Comparison of ENCODE assay signal across 23 cellular contexts in genomic region chr12:13028825-13029570, GRCh38.
"Had no signal": no experiment of that assay in that cellular context is flagged by ENCODE, and none has a peak within 500 bp of the region (broad histone marks: within the 10 kb centered on the region; RNA-seq: fewer than 3 reads in every experiment).

No MANE protein-coding gene starts in this region.

- H3K36me3 ChIP-seq: esophagus muscularis mucosa, left lung, neutrophil, ovary, right atrium auricular region, tibial artery had no signal

- H3K4me1 ChIP-seq: left lung, psoas muscle had no signal

- H3K9me3 ChIP-seq: esophagus muscularis mucosa, left lung, neutrophil, ovary, psoas muscle, right atrium auricular region, tibial artery had no signal

- H3K27me3 ChIP-seq: esophagus muscularis mucosa, left lung, neutrophil, ovary, right atrium auricular region, tibial artery had no signal

- H3K27ac ChIP-seq: esophagus muscularis mucosa, left lung, neutrophil, ovary, psoas muscle, right atrium auricular region, tibial artery had no signal

- ATAC-seq: activated T-cell treated with anti-CD3 and anti-CD28 coated beads, Interleukin-2, amount 50 U/mL, for 4 hours; left lung; natural killer cell had no signal

- H3K4me3 ChIP-seq: esophagus muscularis mucosa, left lung, lung, ovary, psoas muscle, right atrium auricular region, tibial artery had no signal

- DNase-seq: activated CD4-positive, alpha-beta T cell treated with anti-CD3 and anti-CD28 coated beads for 4 hours; activated CD4-positive, alpha-beta T cell treated with anti-CD3 and anti-CD28 coated beads, Interleukin-2, amount 50 U/mL, for 48 hours; activated CD4-positive, CD25-positive, alpha-beta regulatory T cell; activated CD8-positive, alpha-beta memory T cell treated with anti-CD3 and anti-CD28 coated beads, Interleukin-2, amount 50 U/mL, for 48 hours; activated naive CD4-positive, alpha-beta T cell treated with Interleukin-2 at 50 U/mL for 16 hours; activated naive CD8-positive, alpha-beta T cell treated with anti-CD3 and anti-CD28 coated beads for 36 hours; activated T-cell treated with anti-CD3 and anti-CD28 coated beads, Interleukin-2, amount 50 U/mL, for 4 hours; central memory CD4-positive, alpha-beta T cell; dermis blood vessel endothelial cell; effector memory CD4-positive, alpha-beta T cell; hypothalamus; left lung; natural killer cell; ovary; psoas muscle; stimulated activated CD4-positive, alpha-beta T cell treated with anti-CD3 and anti-CD28 coated beads, Interleukin-12 subunit alpha, Interleukin-12 subunit beta, amount 100 ng/mL, for 4 hours; stimulated activated CD4-positive, alpha-beta T cell treated with anti-CD3 and anti-CD28 coated beads, Interleukin-4, amount 100 ng/mL, for 4 hours; T-helper 9 cell; tibial artery had no signal
